In genomic region chr3:16410659-16411058, GRCh38 we compare ENCODE assay signal across 22 cellular contexts.
DNase-seq lines count a peak whose midpoint lies in the region; ATAC-seq, FAIRE-seq and TF ChIP-seq lines count a peak whose summit lies in the region.
"Had no signal": no experiment of that assay in that cellular context is flagged by ENCODE, and none has a peak within 500 bp of the region (broad histone marks: within the 10 kb centered on the region; RNA-seq: fewer than 3 reads in every experiment).

No MANE protein-coding gene starts in this region.

- H3K9ac ChIP-seq in HepG2 (ENCODE audit: insufficient read depth, low read depth, low read length) (no peak overlapping the region), MM.1S (ENCODE audit: low read length) (no peak overlapping the region)
- H3K9ac ChIP-seq: BLaER1 had no signal

- H3K4me1 ChIP-seq in HepG2 (ENCODE audit: insufficient read depth, low read length), result no peaks in the 10 kb centered on the region
- H3K4me1 ChIP-seq in right lobe of liver, result no peaks in the 10 kb centered on the region
- H3K4me1 ChIP-seq in lung (ENCODE audit: control insufficient read depth in 2 of 2, insufficient read depth in 2 of 2, low read length in 2 of 2), result peaks cover 3 to 13% of the 10 kb centered on the region in 2 donors
- no peaks in the 10 kb centered on the region for H3K4me1 ChIP-seq in MM.1S (ENCODE audit: low read length)
- H3K4me1 ChIP-seq: adrenal gland had no signal

- intact Hi-C loops in HepG2 (cut with micrococcal nuclease; ENCODE audit: unreplicated experiment) (no loop called here), right lobe of liver (cut with DNase I) (no loop called here)

- H4K20me1 ChIP-seq in HepG2 (ENCODE audit: insufficient read depth, low read length), result no peaks in the 10 kb centered on the region
- H4K20me1 ChIP-seq in MM.1S (ENCODE audit: insufficient read depth, low read length), result no peaks in the 10 kb centered on the region

- peak; percentile 33; the same call in 1 of the 2 replicates for TF ChIP-seq CTCF in HepG2 (CRISPR knock-in tag; IDR thresholded peaks at IDR 0.05)
- no peak for TF ChIP-seq CTCF in right lobe of liver (IDR thresholded peaks at IDR 0.05)
- TF ChIP-seq CTCF in lung (IDR thresholded peaks at IDR 0.05; ENCODE audit: control extremely low read depth, extremely low read depth), result no peak
- TF ChIP-seq CTCF in RWPE1 (conservative IDR thresholded peaks at IDR 0.05; ENCODE audit: low read depth), result no peak
- TF ChIP-seq CTCF in MM.1S (IDR thresholded peaks at IDR 0.05; ENCODE audit: low read length), result no peak

- TF ChIP-seq POLR2A in HepG2 (IDR thresholded peaks at IDR 0.05; ENCODE audit: insufficient read depth in 1 of 2, low read depth in 2 of 2, low read length in 2 of 2) (no peak), right lobe of liver (IDR thresholded peaks at IDR 0.05) (no peak)

- H3K79me2 ChIP-seq in HepG2 (ENCODE audit: insufficient read depth, low read length), result no peaks in the 10 kb centered on the region
- no peaks in the 10 kb centered on the region for H3K79me2 ChIP-seq in MM.1S (ENCODE audit: low read length)

- H2AFZ ChIP-seq in HepG2 (ENCODE audit: low read length) (no peak overlapping the region), MM.1S (ENCODE audit: low read length) (no peak overlapping the region)

- H3K27me3 ChIP-seq in HepG2 (ENCODE audit: control insufficient read depth in 1 of 2, insufficient read depth in 2 of 2, low read length in 2 of 2) (peaks cover 0 to 33% of the 10 kb centered on the region in 2 experiments; a peak in 4 of 5 replicates), right lobe of liver (no peaks in the 10 kb centered on the region), lung (ENCODE audit: control insufficient read depth, insufficient read depth) (no peaks in the 10 kb centered on the region), MM.1S (replicated peaks; ENCODE audit: insufficient read depth, low read length) (no peaks in the 10 kb centered on the region)
- H3K27me3 ChIP-seq: adrenal gland, BLaER1 had no signal

- POLR2A ChIA-PET in HepG2 (lab: Yijun Ruan, JAX), result no interaction called here
- POLR2A ChIA-PET in RWPE1 (lab: Yijun Ruan, JAX; ENCODE audit: low non-redundant PET), result no interaction called here

- no peak for FAIRE-seq in HepG2 (lab: Jason Lieb, UNC)

- H3K4me3 ChIP-seq in HepG2 (replicated peaks in 1 of 3; ENCODE audit: insufficient read depth in 1 of 3, low read depth in 2 of 3, low read length in 3 of 3), result no peak overlapping the region
- H3K4me3 ChIP-seq in right lobe of liver, result no peak overlapping the region
- H3K4me3 ChIP-seq in lung, result no peak overlapping the region
- no peak overlapping the region for H3K4me3 ChIP-seq in MM.1S (ENCODE audit: low read length)
- H3K4me3 ChIP-seq: adrenal gland, BLaER1, coronary artery had no signal

- BruUV-seq in HepG2 (replicated peaks; lab: Mats Ljungman, UMichigan), result no TSS peak

- ATAC-seq in HepG2, result peak; percentile 82
- ATAC-seq in right lobe of liver, result no peak
- ATAC-seq in lung (ENCODE audit: insufficient read depth, low FRiP score), result peak; percentile 56
- ATAC-seq: activated CD4-positive, alpha-beta T cell treated with anti-CD3 and anti-CD28 coated beads for 36 hours; effector memory CD8-positive, alpha-beta T cell had no signal

- CTCF ChIA-PET in HepG2 (lab: Yijun Ruan, JAX; ENCODE audit: low intra/inter-chr PET ratio, low total read pairs), result no interaction called here
- CTCF ChIA-PET in RWPE1 (lab: Yijun Ruan, JAX), result no interaction called here

- WGBS in HepG2 (ENCODE audit: low lambda C conversion rate), result 0% methylated on average over 2 of the region's 3 CpGs
- 90% methylated on average over 3 of the region's 3 CpGs for WGBS in right lobe of liver (ENCODE audit: insufficient coverage, low coverage, low lambda C conversion rate, missing lambda C conversion rate)
- 73 to 84% methylated on average over 3 of the region's 3 CpGs for WGBS in lung, 2 donors

- H3K9me2 ChIP-seq in MM.1S (replicated peaks; ENCODE audit: insufficient read depth, low read length), result no peaks in the 10 kb centered on the region

- no peak for TF ChIP-seq RAD21 in HepG2 (CRISPR knock-in tag; IDR thresholded peaks at IDR 0.05)

- no peak for DNase-seq in HepG2 (ENCODE audit: low spot score)
- DNase-seq in right lobe of liver, result no peak
- peak; percentile 43 for DNase-seq in SK-MEL-5 (ENCODE audit: low read depth, low spot score)
- DNase-seq in lung (ENCODE audit: low spot score), result peak; percentile 61
- no peak for DNase-seq in RWPE1 (ENCODE audit: low spot score)
- no peak for DNase-seq in MM.1S
- no peak for DNase-seq in G401 (ENCODE audit: low spot score)
- DNase-seq: ACHN; activated CD4-positive, alpha-beta T cell treated with anti-CD3 and anti-CD28 coated beads for 36 hours; activated CD8-positive, alpha-beta memory T cell treated with anti-CD3 and anti-CD28 coated beads for 24 hours; adrenal gland; DMS153; effector memory CD8-positive, alpha-beta T cell; foreskin fibroblast; GF-D8; kidney glomerular epithelial cell; mesendoderm; NCI-H1436; stimulated activated CD4-positive, alpha-beta T cell treated with anti-CD3 and anti-CD28 coated beads, Interleukin-15, amount 100 ng/mL, for 24 hours; stimulated activated naive CD4-positive, alpha-beta T cell treated with Interleukin-2 at 50 U/mL for 16 hours had no signal

- in situ Hi-C loops in HepG2 (cut with HindIII; ENCODE audit: extremely low pct_ligation_motif_present, low pct_unique_long_range_greater_than_20kb) (no loop called here), SK-MEL-5 (cut with HindIII; ENCODE audit: low pct_unique_long_range_greater_than_20kb, low sequenced_read_pairs) (no loop called here), G401 (cut with HindIII; ENCODE audit: low sequenced_read_pairs) (no loop called here)

- no peaks in the 10 kb centered on the region for H3K36me3 ChIP-seq in HepG2 (replicated peaks in 1 of 2; ENCODE audit: control insufficient read depth in 1 of 2, insufficient read depth in 2 of 2, low read length in 2 of 2)
- peaks cover 0 to 7% (median 0%) of the 10 kb centered on the region in 4 donors for H3K36me3 ChIP-seq in right lobe of liver
- H3K36me3 ChIP-seq in lung (ENCODE audit: control insufficient read depth in 2 of 2, insufficient read depth in 2 of 2, low read length in 2 of 2), result peaks cover 0 to 10% of the 10 kb centered on the region in 2 donors
- no peaks in the 10 kb centered on the region for H3K36me3 ChIP-seq in MM.1S (replicated peaks; ENCODE audit: insufficient read depth, low read length)
- H3K36me3 ChIP-seq: adrenal gland had no signal

- H3F3A ChIP-seq in MM.1S (ENCODE audit: insufficient read depth, low read length), result no peaks in the 10 kb centered on the region

- no peaks in the 10 kb centered on the region for H3K9me3 ChIP-seq in HepG2 (ENCODE audit: low read length)
- H3K9me3 ChIP-seq in right lobe of liver, result no peaks in the 10 kb centered on the region
- no peaks in the 10 kb centered on the region for H3K9me3 ChIP-seq in lung (ENCODE audit: control insufficient read depth in 2 of 2, insufficient read depth in 1 of 2, low read length in 1 of 2)
- H3K9me3 ChIP-seq in MM.1S (replicated peaks; ENCODE audit: insufficient read depth, low read length), result no peaks in the 10 kb centered on the region
- H3K9me3 ChIP-seq: adrenal gland, BLaER1 had no signal

- H3K4me2 ChIP-seq in HepG2 (ENCODE audit: low read depth, low read length) (no peak overlapping the region), MM.1S (ENCODE audit: low read depth, low read length) (no peak overlapping the region)
- H3K4me2 ChIP-seq: BLaER1 had no signal

- TF ChIP-seq EP300 in HepG2 (IDR thresholded peaks at IDR 0.05; ENCODE audit: low read depth in 2 of 2, low read length in 2 of 2) (no peak), HepG2 (CRISPR knock-in tag; IDR thresholded peaks at IDR 0.05; ENCODE audit: borderline replicate concordance) (no peak)

- H3K27ac ChIP-seq in HepG2 (ENCODE audit: extremely low read length, insufficient read depth, low read length) (no peak overlapping the region), right lobe of liver (no peak overlapping the region), lung (ENCODE audit: low read depth in 1 of 2, low read length in 1 of 2) (peak overlapping the region in 1 of 2 donors; percentile 57), RWPE1 (no peak overlapping the region), MM.1S (ENCODE audit: low read length) (no peak overlapping the region)
- H3K27ac ChIP-seq: adrenal gland, BLaER1, coronary artery had no signal

TF ChIP-seq in HepG2, 621 proteins besides CTCF, POLR2A, EP300 and RAD21 (continues in another document):
- TF ChIP-seq, protein P1, sequence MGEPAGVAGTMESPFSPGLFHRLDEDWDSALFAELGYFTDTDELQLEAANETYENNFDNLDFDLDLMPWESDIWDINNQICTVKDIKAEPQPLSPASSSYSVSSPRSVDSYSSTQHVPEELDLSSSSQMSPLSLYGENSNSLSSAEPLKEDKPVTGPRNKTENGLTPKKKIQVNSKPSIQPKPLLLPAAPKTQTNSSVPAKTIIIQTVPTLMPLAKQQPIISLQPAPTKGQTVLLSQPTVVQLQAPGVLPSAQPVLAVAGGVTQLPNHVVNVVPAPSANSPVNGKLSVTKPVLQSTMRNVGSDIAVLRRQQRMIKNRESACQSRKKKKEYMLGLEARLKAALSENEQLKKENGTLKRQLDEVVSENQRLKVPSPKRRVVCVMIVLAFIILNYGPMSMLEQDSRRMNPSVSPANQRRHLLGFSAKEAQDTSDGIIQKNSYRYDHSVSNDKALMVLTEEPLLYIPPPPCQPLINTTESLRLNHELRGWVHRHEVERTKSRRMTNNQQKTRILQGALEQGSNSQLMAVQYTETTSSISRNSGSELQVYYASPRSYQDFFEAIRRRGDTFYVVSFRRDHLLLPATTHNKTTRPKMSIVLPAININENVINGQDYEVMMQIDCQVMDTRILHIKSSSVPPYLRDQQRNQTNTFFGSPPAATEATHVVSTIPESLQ (CRISPR knock-in tag; conservative IDR thresholded peaks at IDR 0.05), result no peak
- peak; percentile 30 for TF ChIP-seq STAG1 (CRISPR knock-in tag; IDR thresholded peaks at IDR 0.05)

Comparison
In these comparisons a context has a peak if more than half of its experiments do, and no peak if none do; other contexts are left out.
1. ATAC-seq: peak in HepG2 (single experiment) and lung (single experiment); none in right lobe of liver (0 of 4).
2. DNase-seq: peak in SK-MEL-5 (single experiment) and lung (single experiment); none in HepG2 (single experiment), right lobe of liver (0 of 3), RWPE1 (single experiment), MM.1S (single experiment) and G401 (single experiment).